ENCODE assay signal across 8 cellular contexts in genomic region chr9:78235771-78236510, GRCh38. TPM values are rescaled to one million over a fixed set of nuclear protein-coding genes. Genes with fewer than 3 reads are reported as not detected.
DNase-seq lines count a peak whose midpoint lies in the region; ATAC-seq and TF ChIP-seq lines count a peak whose summit lies in the region.

A gene with protein sequence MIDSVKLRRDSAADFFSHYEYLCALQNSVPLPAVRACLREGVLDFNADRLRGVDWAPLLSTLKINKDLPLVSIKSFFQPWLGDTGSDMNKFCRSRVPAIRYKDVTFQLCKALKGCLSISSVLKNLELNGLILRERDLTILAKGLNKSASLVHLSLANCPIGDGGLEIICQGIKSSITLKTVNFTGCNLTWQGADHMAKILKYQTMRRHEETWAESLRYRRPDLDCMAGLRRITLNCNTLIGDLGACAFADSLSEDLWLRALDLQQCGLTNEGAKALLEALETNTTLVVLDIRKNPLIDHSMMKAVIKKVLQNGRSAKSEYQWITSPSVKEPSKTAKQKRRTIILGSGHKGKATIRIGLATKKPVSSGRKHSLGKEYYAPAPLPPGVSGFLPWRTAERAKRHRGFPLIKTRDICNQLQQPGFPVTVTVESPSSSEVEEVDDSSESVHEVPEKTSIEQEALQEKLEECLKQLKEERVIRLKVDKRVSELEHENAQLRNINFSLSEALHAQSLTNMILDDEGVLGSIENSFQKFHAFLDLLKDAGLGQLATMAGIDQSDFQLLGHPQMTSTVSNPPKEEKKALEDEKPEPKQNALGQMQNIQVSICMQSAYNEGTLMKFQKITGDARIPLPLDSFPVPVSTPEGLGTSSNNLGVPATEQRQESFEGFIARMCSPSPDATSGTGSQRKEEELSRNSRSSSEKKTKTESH (plus strand): TSS chr9:78236075. CDS start chr9:78236351, 276 bp downstream.

- peaks cover 19% of the 10 kb centered on the region for H3K36me3 ChIP-seq in KOPT-K1 (ENCODE audit: insufficient read depth, low read length)
- H3K36me3 ChIP-seq in fibroblast of lung (ENCODE audit: control insufficient read depth, insufficient read depth, low read length): no peaks in the 10 kb centered on the region
- peaks cover 0 to 9% (median 0%) of the 10 kb centered on the region in 3 experiments for H3K36me3 ChIP-seq in naive thymus-derived CD4-positive, alpha-beta T cell (ENCODE audit: control insufficient read depth in 2 of 3, insufficient read depth in 3 of 3, low read length in 3 of 3)

- peaks cover 9% of the 10 kb centered on the region for H3K79me2 ChIP-seq in fibroblast of lung (ENCODE audit: control insufficient read depth, insufficient read depth, low read length)

- POLR2A ChIA-PET in RWPE1 (lab: Yijun Ruan, JAX; ENCODE audit: low non-redundant PET): interaction anchor here (0.7 kb wide), 1 partner anchor 62 kb away, joined by 14 read pairs; no protein-coding TSS in a partner anchor
- POLR2A ChIA-PET in naive thymus-derived CD4-positive, alpha-beta T cell (lab: Charles Lee): interaction anchor here (0.9 to 1.7 kb wide), 2 partner anchors 25 to 60 kb away, joined by 3 to 5 read pairs; no protein-coding TSS in a partner anchor

- no peaks in the 10 kb centered on the region for H3K9me3 ChIP-seq in KOPT-K1 (ENCODE audit: insufficient read depth, low read length, poor library complexity, severe bottlenecking)
- no peaks in the 10 kb centered on the region for H3K9me3 ChIP-seq in fibroblast of lung (ENCODE audit: control insufficient read depth, insufficient read depth, low read depth, low read length)
- H3K9me3 ChIP-seq in naive thymus-derived CD4-positive, alpha-beta T cell (ENCODE audit: control insufficient read depth in 2 of 3, low read length in 3 of 3): no peaks in the 10 kb centered on the region

- H3K4me1 Mint-ChIP-seq in naive thymus-derived CD4-positive, alpha-beta T cell: peaks cover 28 to 46% (median 40%) of the 10 kb centered on the region in 7 donors
- peaks cover 33% of the 10 kb centered on the region for H3K4me1 Mint-ChIP-seq in stimulated activated memory B cell treated with anti-CD40 and anti-IgM and Interleukin-4, amounts not matched to agents 10 μg/mL and 1 μg/mL and 100 μg/mL, for 72 hours

- H3K27ac ChIP-seq in KOPT-K1 (ENCODE audit: low read depth, low read length, poor library complexity, severe bottlenecking) (peak within 1 kb of the TSS; percentile 78), RWPE1 (peak within 1 kb of the TSS; percentile 84), fibroblast of lung (ENCODE audit: insufficient read depth, low read length) (peak within 1 kb of the TSS; percentile 75)
- H3K27ac ChIP-seq in naive thymus-derived CD4-positive, alpha-beta T cell (ENCODE audit: low read depth, low read length): peak within 1 kb of the TSS; percentile 72

- H3K4me1 ChIP-seq in fibroblast of lung (ENCODE audit: control insufficient read depth, extremely low read depth, insufficient read depth, low read length): peaks cover 2% of the 10 kb centered on the region
- H3K4me1 ChIP-seq in naive thymus-derived CD4-positive, alpha-beta T cell (ENCODE audit: control insufficient read depth in 2 of 2, insufficient read depth in 2 of 2, low read length in 2 of 2): peaks cover 5 to 12% of the 10 kb centered on the region in 2 donors

- CTCF ChIA-PET in RWPE1 (lab: Yijun Ruan, JAX): interaction anchor here (0.6 to 1.1 kb wide), 2 partner anchors 25 to 1739 kb away, joined by 3 read pairs; no protein-coding TSS in a partner anchor
- CTCF ChIA-PET in naive thymus-derived CD4-positive, alpha-beta T cell (lab: Charles Lee): interaction anchor here (1.4 kb wide), 1 partner anchor 802 kb away, joined by 3 read pairs; no protein-coding TSS in a partner anchor

- peak within 1 kb of the TSS in 4 of 10 donors; percentile 74 to 98 (median 98) for H3K4me3 Mint-ChIP-seq in naive thymus-derived CD4-positive, alpha-beta T cell
- H3K4me3 Mint-ChIP-seq in stimulated activated memory B cell treated with anti-CD40 and anti-IgM and Interleukin-4, amounts not matched to agents 10 μg/mL and 1 μg/mL and 100 μg/mL, for 72 hours: peak within 1 kb of the TSS; percentile 96

- H3K36me3 Mint-ChIP-seq in naive thymus-derived CD4-positive, alpha-beta T cell: peaks cover 0 to 15% (median 4%) of the 10 kb centered on the region in 5 donors
- H3K36me3 Mint-ChIP-seq in stimulated activated memory B cell treated with anti-CD40 and anti-IgM and Interleukin-4, amounts not matched to agents 10 μg/mL and 1 μg/mL and 100 μg/mL, for 72 hours: peaks cover 18% of the 10 kb centered on the region

- H3K27ac Mint-ChIP-seq in naive thymus-derived CD4-positive, alpha-beta T cell: peak within 1 kb of the TSS; percentile 91 to 98 (median 95)
- H3K27ac Mint-ChIP-seq in stimulated activated memory B cell treated with anti-CD40 and anti-IgM and Interleukin-4, amounts not matched to agents 10 μg/mL and 1 μg/mL and 100 μg/mL, for 72 hours: peak within 1 kb of the TSS; percentile 93

- peaks cover 0 to 1% (median 0%) of the 10 kb centered on the region in 11 donors for H3K9me3 Mint-ChIP-seq in naive thymus-derived CD4-positive, alpha-beta T cell
- H3K9me3 Mint-ChIP-seq in stimulated activated memory B cell treated with anti-CD40 and anti-IgM and Interleukin-4, amounts not matched to agents 10 μg/mL and 1 μg/mL and 100 μg/mL, for 72 hours: no peaks in the 10 kb centered on the region

- H3K4me3 ChIP-seq in fibroblast of lung (replicated peaks in 1 of 4; ENCODE audit: control extremely low read depth in 1 of 4, insufficient read depth in 1 of 4, low read depth in 3 of 4, low read length in 4 of 4): peak within 1 kb of the TSS; percentile 81 to 89 (median 84)
- H3K4me3 ChIP-seq in naive thymus-derived CD4-positive, alpha-beta T cell (ENCODE audit: low read length): peak within 1 kb of the TSS; percentile 86

- peak within 1 kb of the TSS; percentile 86 for H3K4me2 ChIP-seq in fibroblast of lung (ENCODE audit: extremely low read depth, insufficient read depth, low read length)

- no peak for TF ChIP-seq CTCF in RWPE1 (conservative IDR thresholded peaks at IDR 0.05; ENCODE audit: low read depth)
- no peak for TF ChIP-seq CTCF in fibroblast of lung (conservative IDR thresholded peaks at IDR 0.05 in 1 of 2, IDR thresholded peaks at IDR 0.05 in 1 of 2; ENCODE audit: low read depth in 1 of 2, low read length in 2 of 2)

- no peaks in the 10 kb centered on the region for H3K27me3 ChIP-seq in fibroblast of lung (ENCODE audit: control insufficient read depth, insufficient read depth, low read length)
- H3K27me3 ChIP-seq in naive thymus-derived CD4-positive, alpha-beta T cell (ENCODE audit: control insufficient read depth in 2 of 2, insufficient read depth in 2 of 2, low read length in 2 of 2): no peaks in the 10 kb centered on the region

- DNase-seq in Daoy (ENCODE audit: low read depth): peak; percentile 98
- peak; percentile 97 for DNase-seq in RWPE1 (ENCODE audit: low spot score)
- peak; percentile 69 to 77 for DNase-seq in activated T-helper 1 cell treated with anti-CD3 and anti-CD28 coated beads, Interleukin-2, amount 50 U/mL, for 16 hours (ENCODE audit: low read depth in 1 of 2, low spot score in 1 of 2)
- peak; percentile 91 to 95 for DNase-seq in fibroblast of lung (ENCODE audit: low read depth in 2 of 2)
- peak; percentile 67 to 88 (median 81) for DNase-seq in naive thymus-derived CD4-positive, alpha-beta T cell

- peak; percentile 99 for ATAC-seq in GM21825 (IDR thresholded peaks at IDR 0.05; ENCODE audit: unreplicated experiment)
- ATAC-seq in naive thymus-derived CD4-positive, alpha-beta T cell: peak; percentile 96
- peak; percentile 98 for ATAC-seq in stimulated activated memory B cell treated with anti-CD40 and anti-IgM and Interleukin-4, amounts not matched to agents 10 μg/mL and 1 μg/mL and 100 μg/mL, for 72 hours

- H3K27me3 Mint-ChIP-seq in naive thymus-derived CD4-positive, alpha-beta T cell: peaks cover 0 to 3% (median 0%) of the 10 kb centered on the region in 5 donors
- no peaks in the 10 kb centered on the region for H3K27me3 Mint-ChIP-seq in stimulated activated memory B cell treated with anti-CD40 and anti-IgM and Interleukin-4, amounts not matched to agents 10 μg/mL and 1 μg/mL and 100 μg/mL, for 72 hours

- H2AFZ ChIP-seq in fibroblast of lung (ENCODE audit: low read length): peak within 1 kb of the TSS; percentile 86

- intact Hi-C loops in naive thymus-derived CD4-positive, alpha-beta T cell (cut with micrococcal nuclease): loop anchor here (1.0 to 2.0 kb wide), 9 partner anchors 23 to 1059 kb away; partner anchors contain the start of genes VPS13A (in 2 of the 2), GNAQ (in 1 of the 2) and PSAT1 (in 1 of the 2)

- no peaks in the 10 kb centered on the region for H4K20me1 ChIP-seq in fibroblast of lung (ENCODE audit: control insufficient read depth, extremely low read depth, insufficient read depth, low read length)

- peak within 1 kb of the TSS; percentile 79 for H3K9ac ChIP-seq in fibroblast of lung (ENCODE audit: insufficient read depth, low read length)

RNA-seq across cellular contexts. Expression of the gene that starts here (rescaled TPM):
- 47.8 and 52.4 TPM in 2 replicates for total RNA-seq in Daoy (2014; rRNA removed; shearing (Covaris generic))
- 10.0 and 10.4 TPM in 2 replicates for total RNA-seq in fibroblast of lung
- 8.9 and 13.7 TPM in 2 replicates for polyA plus RNA-seq in fibroblast of lung
- 5.7 and 10.6 TPM in 2 replicates for polyA plus RNA-seq in fibroblast of lung (2012)
- polyA minus RNA-seq in fibroblast of lung (ENCODE audit: low replicate concordance): 0.27 and 2.1 TPM in 2 replicates
- total RNA-seq in naive thymus-derived CD4-positive, alpha-beta T cell: 10 to 100 TPM; 14.7 to 34.8 (median 23.1) TPM
- polyA plus RNA-seq in naive thymus-derived CD4-positive, alpha-beta T cell: 10 to 100 TPM; 10.9 to 13.3 TPM

Comparison
In these comparisons a context has a peak if more than half of its experiments do, and no peak if none do; other contexts are left out.
1. Peak in every context shown above with its lines: DNase-seq, ATAC-seq, H3K4me3 ChIP-seq and H3K27ac ChIP-seq.